ENCODE assay signal across 5 cellular contexts in genomic region chr1:162085991-162086390, GRCh38. TPM values are rescaled to one million over a fixed set of nuclear protein-coding genes. Genes with fewer than 3 reads are reported as not detected.
"Had no signal": no experiment of that assay in that cellular context is flagged by ENCODE, and none has a peak within 500 bp of the region (broad histone marks: within the 10 kb centered on the region; RNA-seq: fewer than 3 reads in every experiment).

No MANE protein-coding gene starts in this region.

- H2AFZ ChIP-seq: GM23338 had no signal

- H3K4me2 ChIP-seq: GM23338 had no signal

- H3K4me3 ChIP-seq: GM23338 had no signal

- DNase-seq: H9, HCEC 1CT, KBM-7 had no signal

- ATAC-seq: GM23338 had no signal

RNA-seq across cellular contexts. Expression of gene NOS1AP, which starts 16.5 kb away (rescaled TPM):
- polyA plus RNA-seq: IgD-negative memory B cell had no signal
